In genomic region chr18:73752546-73752945, GRCh38 we compare ENCODE assay signal across 16 cellular contexts.
DNase-seq lines count a peak whose midpoint lies in the region; ATAC-seq and TF ChIP-seq lines count a peak whose summit lies in the region.
"Had no signal": no experiment of that assay in that cellular context is flagged by ENCODE, and none has a peak within 500 bp of the region (broad histone marks: within the 10 kb centered on the region; RNA-seq: fewer than 3 reads in every experiment).

No MANE protein-coding gene starts in this region.

- DNase-seq in EH (ENCODE audit: low read depth), result peak; percentile 64
- DNase-seq in Panc1 (ENCODE audit: low read depth, low spot score), result no peak
- peak; percentile 84 for DNase-seq in dermis blood vessel endothelial cell
- DNase-seq in lung microvascular endothelial cell (ENCODE audit: low read depth in 2 of 2), result peak; percentile 7 to 86
- no peak for DNase-seq in ACHN
- DNase-seq in psoas muscle, result no peak
- DNase-seq in hepatocyte (ENCODE audit: low spot score), result no peak
- DNase-seq in cortex of kidney (lab: John Stamatoyannopoulos, UW), result no peak
- DNase-seq: activated CD4-positive, alpha-beta memory T cell treated with anti-CD3 and anti-CD28 coated beads, Interleukin-2, amount 10 ng/mL, durations not matched to agents 7 days and 5 days; amygdala; DMS153; Kasumi-1; NCI-H1436 treated with DMSO at 0.1 percent for 48 hours; NCI-H345; stomach had no signal

- BruUV-seq in Panc1 (replicated peaks; lab: Mats Ljungman, UMichigan), result no TSS peak

- H3K9me2 ChIP-seq in hepatocyte (replicated peaks; ENCODE audit: insufficient read depth), result no peaks in the 10 kb centered on the region

- in situ Hi-C loops in Panc1 (cut with HindIII; ENCODE audit: low pct_unique_long_range_greater_than_20kb, low sequenced_read_pairs), result no loop called here
- in situ Hi-C loops in ACHN (cut with HindIII; ENCODE audit: low pct_ligation_motif_present, low pct_unique_long_range_greater_than_20kb, low sequenced_read_pairs), result no loop called here

- intact Hi-C loops in Panc1 (cut with micrococcal nuclease; ENCODE audit: unreplicated experiment), result no loop called here
- intact Hi-C loops in psoas muscle (cut with DNase I), result no loop called here

- H2AFZ ChIP-seq in hepatocyte, result no peak overlapping the region

- no peaks in the 10 kb centered on the region for H4K20me1 ChIP-seq in hepatocyte (ENCODE audit: insufficient read depth, poor library complexity, severe bottlenecking)

- H3K4me1 ChIP-seq in Panc1 (ENCODE audit: control insufficient read depth, insufficient read depth, low read length), result no peaks in the 10 kb centered on the region
- H3K4me1 ChIP-seq in psoas muscle, result no peaks in the 10 kb centered on the region
- H3K4me1 ChIP-seq in hepatocyte (ENCODE audit: insufficient read depth), result no peaks in the 10 kb centered on the region
- H3K4me1 ChIP-seq: stomach had no signal

- POLR2A ChIA-PET in Panc1 (lab: Charles Lee), result no interaction called here

- ATAC-seq in Panc1, result peak; percentile 55; the same call in 1 of the 2 replicates
- no peak for ATAC-seq in psoas muscle

- no peak overlapping the region for H3K4me3 ChIP-seq in Panc1 (ENCODE audit: low read depth in 2 of 2, low read length in 2 of 2)
- H3K4me3 ChIP-seq in psoas muscle, result no peak overlapping the region
- no peak overlapping the region for H3K4me3 ChIP-seq in hepatocyte
- H3K4me3 ChIP-seq: coronary artery, stomach had no signal

- CTCF ChIA-PET in Panc1 (lab: Charles Lee), result no interaction called here

- no peak overlapping the region for H3K4me2 ChIP-seq in hepatocyte

- 71 to 74% (median 73%) methylated on average over 4 of the region's 4 CpGs for whole genome bisulfite sequencing in psoas muscle, 3 donors
- 75% methylated on average over 4 of the region's 4 CpGs for WGBS in hepatocyte (ENCODE audit: low lambda C conversion rate, missing lambda C conversion rate)

- H3K79me2 ChIP-seq in hepatocyte, result no peaks in the 10 kb centered on the region

- TF ChIP-seq CTCF in Panc1 (IDR thresholded peaks at IDR 0.05) (no peak), psoas muscle (IDR thresholded peaks at IDR 0.05) (no peak), hepatocyte (IDR thresholded peaks at IDR 0.05; ENCODE audit: poor library complexity) (no peak)

- no peaks in the 10 kb centered on the region for H3K9me3 ChIP-seq in Panc1 (ENCODE audit: control insufficient read depth, insufficient read depth, low read depth, low read length)
- H3K9me3 ChIP-seq in psoas muscle, result no peaks in the 10 kb centered on the region
- H3K9me3 ChIP-seq in hepatocyte (ENCODE audit: low read depth), result no peaks in the 10 kb centered on the region

- no peak overlapping the region for H3K27ac ChIP-seq in Panc1 (ENCODE audit: low read length)
- no peak overlapping the region for H3K27ac ChIP-seq in psoas muscle
- H3K27ac ChIP-seq in hepatocyte, result no peak overlapping the region
- H3K27ac ChIP-seq: coronary artery, stomach had no signal

- H3K36me3 ChIP-seq in Panc1 (ENCODE audit: control insufficient read depth, insufficient read depth, low read length), result no peaks in the 10 kb centered on the region
- no peaks in the 10 kb centered on the region for H3K36me3 ChIP-seq in psoas muscle (ENCODE audit: insufficient read depth in 1 of 2, low read depth in 1 of 2)
- H3K36me3 ChIP-seq in hepatocyte (replicated peaks; ENCODE audit: insufficient read depth, low read depth), result no peaks in the 10 kb centered on the region
- H3K36me3 ChIP-seq: stomach had no signal

- H3K27me3 ChIP-seq in Panc1 (ENCODE audit: control insufficient read depth, insufficient read depth, low read length) (peaks cover 4% of the 10 kb centered on the region), psoas muscle (ENCODE audit: insufficient read depth in 3 of 3, low read length in 2 of 3) (no peaks in the 10 kb centered on the region), hepatocyte (no peaks in the 10 kb centered on the region)
- H3K27me3 ChIP-seq: stomach had no signal

Comparison
In these comparisons a context has a peak if more than half of its experiments do, and no peak if none do; other contexts are left out.
1. DNase-seq: peak in EH (single experiment), dermis blood vessel endothelial cell (single experiment) and lung microvascular endothelial cell (2 of 2); none in Panc1 (single experiment), ACHN (single experiment), psoas muscle (0 of 2), hepatocyte (single experiment) and cortex of kidney (single experiment).